ENCODE assay signal across 8 cellular contexts in genomic region chr14:77023001-77023996, GRCh38. TPM values are rescaled to one million over a fixed set of nuclear protein-coding genes. Genes with fewer than 3 reads are reported as not detected.
DNase-seq lines count a peak whose midpoint lies in the region; TF ChIP-seq lines count a peak whose summit lies in the region.

No MANE protein-coding gene starts in this region.

- H3K27ac ChIP-seq in vagina, result peak overlapping the region; percentile 98

- H3K4me3 Mint-ChIP-seq in activated T-cell treated with anti-CD3 and anti-CD28 coated beads, Interleukin-2, amount 50 U/mL, for 24 hours, result peak overlapping the region; percentile 51

- intact Hi-C loops in vagina (cut with DNase I), result no loop called here

- peaks cover 10% of the 10 kb centered on the region for H3K4me1 ChIP-seq in endocrine pancreas (ENCODE audit: control insufficient read depth, insufficient read depth, low read length)
- peaks cover 52% of the 10 kb centered on the region for H3K4me1 ChIP-seq in vagina

- DNase-seq in activated T-cell treated with anti-CD3 and anti-CD28 coated beads, Interleukin-2, amount 50 U/mL, for 24 hours, result peak; percentile 64
- DNase-seq in activated T-cell treated with anti-CD3 and anti-CD28 coated beads, Interleukin-2, amount 50 U/mL, for 1 hour, result no peak
- DNase-seq in SHP77 treated with DMSO at 0.1 percent for 48 hours (lab: John Stamatoyannopoulos, UW), result peak; percentile 47
- DNase-seq in myocyte (ENCODE audit: low read depth), result peak; percentile 79
- DNase-seq in vagina (ENCODE audit: extremely low spot score in 2 of 2), result no peak
- DNase-seq in kidney glomerular epithelial cell (lab: John Stamatoyannopoulos, UW), result no peak
- no peak for DNase-seq in NOMO-1 treated with dmso at 0.1 percent for 144 hours (lab: John Stamatoyannopoulos, UW; ENCODE audit: unreplicated experiment)

- peaks cover 45% of the 10 kb centered on the region for H3K4me1 Mint-ChIP-seq in activated T-cell treated with anti-CD3 and anti-CD28 coated beads, Interleukin-2, amount 50 U/mL, for 24 hours (ENCODE audit: low read depth)

- H3K36me3 Mint-ChIP-seq in activated T-cell treated with anti-CD3 and anti-CD28 coated beads, Interleukin-2, amount 50 U/mL, for 24 hours (ENCODE audit: low read depth), result peaks cover 35% of the 10 kb centered on the region

- H3K9me3 Mint-ChIP-seq in activated T-cell treated with anti-CD3 and anti-CD28 coated beads, Interleukin-2, amount 50 U/mL, for 24 hours, result no peaks in the 10 kb centered on the region

- H3K27me3 ChIP-seq in endocrine pancreas (ENCODE audit: control insufficient read depth, insufficient read depth, low read length) (no peaks in the 10 kb centered on the region), vagina (no peaks in the 10 kb centered on the region)

- no peaks in the 10 kb centered on the region for H3K27me3 Mint-ChIP-seq in activated T-cell treated with anti-CD3 and anti-CD28 coated beads, Interleukin-2, amount 50 U/mL, for 24 hours

- no peaks in the 10 kb centered on the region for H3K9me3 ChIP-seq in endocrine pancreas (ENCODE audit: control insufficient read depth, low read length)
- H3K9me3 ChIP-seq in vagina, result no peaks in the 10 kb centered on the region

- H3K9ac ChIP-seq in endocrine pancreas (ENCODE audit: control insufficient read depth, insufficient read depth, low read length), result peak overlapping the region; percentile 20

- H3K4me3 ChIP-seq in endocrine pancreas (ENCODE audit: control insufficient read depth, insufficient read depth, low read length) (peak overlapping the region; percentile 77), vagina (peak overlapping the region; percentile 60 to 84)

- peak overlapping the region; percentile 75 for H3K27ac Mint-ChIP-seq in activated T-cell treated with anti-CD3 and anti-CD28 coated beads, Interleukin-2, amount 50 U/mL, for 24 hours

- peak in 1 of 3 experiments; percentile 37 for TF ChIP-seq CTCF in vagina (IDR thresholded peaks at IDR 0.05)

- TF ChIP-seq POLR2A in vagina (IDR thresholded peaks at IDR 0.05), result no peak

- H3K36me3 ChIP-seq in endocrine pancreas (ENCODE audit: control insufficient read depth, insufficient read depth, low read length) (no peaks in the 10 kb centered on the region), vagina (peaks cover 0 to 4% of the 10 kb centered on the region in 2 donors)

RNA-seq across cellular contexts. Expression of gene IRF2BPL, which starts 5.2 kb away (rescaled TPM):
- total RNA-seq in myocyte, result 78.2 and 114 TPM in 2 replicates
- 43.7 TPM for polyA plus RNA-seq in myocyte (2012)
- total RNA-seq in vagina, result 51.1 TPM

Comparison
In these comparisons a context has a peak if more than half of its experiments do, and no peak if none do; other contexts are left out.
1. DNase-seq: peak in activated T-cell treated with anti-CD3 and anti-CD28 coated beads, Interleukin-2, amount 50 U/mL, for 24 hours (single experiment), SHP77 treated with DMSO at 0.1 percent for 48 hours (single experiment) and myocyte (single experiment); none in activated T-cell treated with anti-CD3 and anti-CD28 coated beads, Interleukin-2, amount 50 U/mL, for 1 hour (single experiment), vagina (0 of 2), kidney glomerular epithelial cell (single experiment) and NOMO-1 treated with dmso at 0.1 percent for 144 hours (single experiment).